10 cellular contexts compared by ENCODE assay signal in genomic region chr13:113854238-113855011, GRCh38. TPM values are rescaled to one million over a fixed set of nuclear protein-coding genes. Genes with fewer than 3 reads are reported as not detected.
DNase-seq lines count a peak whose midpoint lies in the region; ATAC-seq and TF ChIP-seq lines count a peak whose summit lies in the region.
"Had no signal": no experiment of that assay in that cellular context is flagged by ENCODE, and none has a peak within 500 bp of the region (broad histone marks: within the 10 kb centered on the region; RNA-seq: fewer than 3 reads in every experiment).

No MANE protein-coding gene starts in this region.

- H3K36me3 ChIP-seq in ascending aorta, result peaks cover 0 to 1% of the 10 kb centered on the region in 2 donors

- intact Hi-C loops in ascending aorta (cut with DNase I), result no loop called here

- H3K27ac ChIP-seq in ascending aorta, result peak overlapping the region in 1 of 2 donors; percentile 29
- H3K27ac ChIP-seq: C4-2B had no signal

- H3K9me3 Mint-ChIP-seq in activated naive CD8-positive, alpha-beta T cell (ENCODE audit: low read depth), result no peaks in the 10 kb centered on the region
- H3K9me3 Mint-ChIP-seq in activated naive CD8-positive, alpha-beta T cell treated with anti-CD3 and anti-CD28 coated beads for 36 hours, result no peaks in the 10 kb centered on the region

- peaks cover 23 to 51% of the 10 kb centered on the region in 2 donors for H3K4me1 ChIP-seq in ascending aorta

- no peaks in the 10 kb centered on the region for H3K36me3 Mint-ChIP-seq in activated naive CD8-positive, alpha-beta T cell
- no peaks in the 10 kb centered on the region for H3K36me3 Mint-ChIP-seq in activated naive CD8-positive, alpha-beta T cell treated with anti-CD3 and anti-CD28 coated beads for 36 hours

- H3K27me3 Mint-ChIP-seq in activated naive CD8-positive, alpha-beta T cell, result peaks cover 5% of the 10 kb centered on the region
- H3K27me3 Mint-ChIP-seq in activated naive CD8-positive, alpha-beta T cell treated with anti-CD3 and anti-CD28 coated beads for 36 hours, result peaks cover 6% of the 10 kb centered on the region

- H3K4me3 ChIP-seq in choroid plexus epithelial cell (ENCODE audit: low read depth, low read length) (no peak overlapping the region), ascending aorta (no peak overlapping the region)

- no peak for ATAC-seq in HG03342 (IDR thresholded peaks at IDR 0.05; ENCODE audit: unreplicated experiment)
- no peak for ATAC-seq in SK-N-SH treated with all-trans-retinoic acid at 6 μM for 48 hours

- H3K27me3 ChIP-seq in ascending aorta, result no peaks in the 10 kb centered on the region

- H3K27ac Mint-ChIP-seq in activated naive CD8-positive, alpha-beta T cell, result no peak overlapping the region
- H3K27ac Mint-ChIP-seq in activated naive CD8-positive, alpha-beta T cell treated with anti-CD3 and anti-CD28 coated beads for 36 hours, result no peak overlapping the region

- H3K4me1 Mint-ChIP-seq in activated naive CD8-positive, alpha-beta T cell (ENCODE audit: low read depth), result peaks cover 21% of the 10 kb centered on the region
- H3K4me1 Mint-ChIP-seq in activated naive CD8-positive, alpha-beta T cell treated with anti-CD3 and anti-CD28 coated beads for 36 hours, result peaks cover 18% of the 10 kb centered on the region

- peak overlapping the region; percentile 55 for H3K4me3 Mint-ChIP-seq in activated naive CD8-positive, alpha-beta T cell
- no peak overlapping the region for H3K4me3 Mint-ChIP-seq in activated naive CD8-positive, alpha-beta T cell treated with anti-CD3 and anti-CD28 coated beads for 36 hours

- no peak for DNase-seq in activated naive CD8-positive, alpha-beta T cell treated with anti-CD3 and anti-CD28 coated beads for 36 hours
- DNase-seq in choroid plexus epithelial cell (ENCODE audit: low read depth) (peak; percentile 58), myocyte (ENCODE audit: low read depth) (peak; percentile 98), ascending aorta (ENCODE audit: low spot score in 2 of 2) (no peak)
- no peak for DNase-seq in activated CD4-positive, alpha-beta T cell treated with anti-CD3 and anti-CD28 coated beads for 1 hour
- DNase-seq: activated CD4-positive, alpha-beta T cell treated with anti-CD3 and anti-CD28 coated beads, Interleukin-2, amount 50 U/mL, for 4 hours had no signal

- H3K9me3 ChIP-seq in ascending aorta, result no peaks in the 10 kb centered on the region

- no peak for TF ChIP-seq CTCF in choroid plexus epithelial cell (conservative IDR thresholded peaks at IDR 0.05; ENCODE audit: low read depth, low read length)
- TF ChIP-seq CTCF in ascending aorta (IDR thresholded peaks at IDR 0.05), result no peak

TF ChIP-seq in SK-N-SH treated with all-trans-retinoic acid at 6 μM for 48 hours, 23 proteins besides CTCF, POLR2A, EP300 and RAD21:
- TF ChIP-seq SNAI2 (CRISPR knock-in tag; IDR thresholded peaks at IDR 0.05) (no peak), BACH2 (CRISPR knock-in tag; IDR thresholded peaks at IDR 0.05; ENCODE audit: borderline replicate concordance) (no peak), TOX (CRISPR knock-in tag; IDR thresholded peaks at IDR 0.05; ENCODE audit: borderline replicate concordance) (no peak), ISL1 (CRISPR knock-in tag; IDR thresholded peaks at IDR 0.05) (no peak), ZFP3 (CRISPR knock-in tag; IDR thresholded peaks at IDR 0.05) (no peak), PPARA (CRISPR knock-in tag; IDR thresholded peaks at IDR 0.05; ENCODE audit: borderline replicate concordance) (no peak), ESRRG (CRISPR knock-in tag; IDR thresholded peaks at IDR 0.05) (no peak), ZFP30 (CRISPR knock-in tag; IDR thresholded peaks at IDR 0.05) (no peak)

RNA-seq across cellular contexts. Expression of gene GAS6, which starts 9.5 kb away (rescaled TPM):
- total RNA-seq in activated naive CD8-positive, alpha-beta T cell treated with anti-CD3 and anti-CD28 coated beads for 36 hours, result under 1 TPM; 0.16 to 0.27 TPM
- 169 and 172 TPM in 2 replicates for total RNA-seq in myocyte
- polyA plus RNA-seq in myocyte (2012), result 847 TPM
- 502 TPM for total RNA-seq in ascending aorta

Comparison
In these comparisons a context has a peak if more than half of its experiments do, and no peak if none do; other contexts are left out.
1. DNase-seq: peak in choroid plexus epithelial cell (single experiment) and myocyte (single experiment); none in activated naive CD8-positive, alpha-beta T cell treated with anti-CD3 and anti-CD28 coated beads for 36 hours (single experiment), ascending aorta (0 of 2) and activated CD4-positive, alpha-beta T cell treated with anti-CD3 and anti-CD28 coated beads for 1 hour (single experiment).
2. RNA of gene GAS6, which starts 9.5 kb away (total RNA-seq): 502 TPM in ascending aorta (single experiment) and 169 to 172 TPM in myocyte; 0.16 to 0.27 TPM in activated naive CD8-positive, alpha-beta T cell treated with anti-CD3 and anti-CD28 coated beads for 36 hours; every median in the first group is over 100 times any median in the second.